Comparison of ENCODE assay signal across 8 cellular contexts in genomic region chr1:55211456-55211855, GRCh38. TPM values are rescaled to one million over a fixed set of nuclear protein-coding genes. Genes with fewer than 3 reads are reported as not detected.
DNase-seq lines count a peak whose midpoint lies in the region; ATAC-seq, FAIRE-seq and TF ChIP-seq lines count a peak whose summit lies in the region.

No MANE protein-coding gene starts in this region.

- H3K4me2 ChIP-seq in OCI-LY3 (ENCODE audit: low read length): peak overlapping the region; percentile 93

- H3K9me3 ChIP-seq in OCI-LY3 (ENCODE audit: insufficient read depth, low read length): no peaks in the 10 kb centered on the region

- no peaks in the 10 kb centered on the region for H3K9me3 Mint-ChIP-seq in activated T-cell treated with anti-CD3 and anti-CD28 coated beads, Interleukin-2, amount 50 U/mL, for 4 hours
- no peaks in the 10 kb centered on the region for H3K9me3 Mint-ChIP-seq in stimulated activated naive B cell treated with anti-CD40 and anti-IgM and Interleukin-4, amounts not matched to agents 10 μg/mL and 1 μg/mL and 100 μg/mL, for 72 hours

- no peak for DNase-seq in activated T-cell treated with anti-CD3 and anti-CD28 coated beads, Interleukin-2, amount 50 U/mL, for 4 hours
- no peak for DNase-seq in activated T-cell treated with anti-CD3 and anti-CD28 coated beads, Interleukin-2, amount 50 U/mL, for 1 hour
- DNase-seq in fibroblast of peridontal ligament (ENCODE audit: extremely low read depth): peak; percentile 38
- no peak for DNase-seq in stimulated activated naive B cell treated with anti-CD40 and anti-IgM and Interleukin-4, amounts not matched to agents 10 μg/mL and 1 μg/mL and 100 μg/mL, for 72 hours
- DNase-seq in NCI-H510A (lab: John Stamatoyannopoulos, UW): no peak
- DNase-seq in RCC 7860 (ENCODE audit: low spot score): no peak
- DNase-seq in GM03348 (ENCODE audit: low spot score): no peak

- H2AFZ ChIP-seq in OCI-LY3 (ENCODE audit: low read depth, low read length): no peak overlapping the region

- peaks cover 43% of the 10 kb centered on the region for H3K4me1 ChIP-seq in OCI-LY3 (ENCODE audit: low read length)

- H3K79me2 ChIP-seq in OCI-LY3 (ENCODE audit: low read length): peaks cover 94% of the 10 kb centered on the region

- peaks cover 34% of the 10 kb centered on the region for H4K20me1 ChIP-seq in OCI-LY3 (ENCODE audit: insufficient read depth, low read length)

- H3K27ac Mint-ChIP-seq in stimulated activated naive B cell treated with anti-CD40 and anti-IgM and Interleukin-4, amounts not matched to agents 10 μg/mL and 1 μg/mL and 100 μg/mL, for 72 hours: no peak overlapping the region

- no peaks in the 10 kb centered on the region for H3K27me3 Mint-ChIP-seq in activated T-cell treated with anti-CD3 and anti-CD28 coated beads, Interleukin-2, amount 50 U/mL, for 4 hours (ENCODE audit: low read depth)
- no peaks in the 10 kb centered on the region for H3K27me3 Mint-ChIP-seq in stimulated activated naive B cell treated with anti-CD40 and anti-IgM and Interleukin-4, amounts not matched to agents 10 μg/mL and 1 μg/mL and 100 μg/mL, for 72 hours

- FAIRE-seq in RCC 7860 (lab: Jason Lieb, UNC): no peak

- peaks cover 75% of the 10 kb centered on the region for H3K4me1 Mint-ChIP-seq in activated T-cell treated with anti-CD3 and anti-CD28 coated beads, Interleukin-2, amount 50 U/mL, for 4 hours (ENCODE audit: low read depth)
- peaks cover 41 to 59% of the 10 kb centered on the region in 2 donors for H3K4me1 Mint-ChIP-seq in stimulated activated naive B cell treated with anti-CD40 and anti-IgM and Interleukin-4, amounts not matched to agents 10 μg/mL and 1 μg/mL and 100 μg/mL, for 72 hours

- peak overlapping the region; percentile 68 for H3K4me3 Mint-ChIP-seq in activated T-cell treated with anti-CD3 and anti-CD28 coated beads, Interleukin-2, amount 50 U/mL, for 4 hours
- H3K4me3 Mint-ChIP-seq in stimulated activated naive B cell treated with anti-CD40 and anti-IgM and Interleukin-4, amounts not matched to agents 10 μg/mL and 1 μg/mL and 100 μg/mL, for 72 hours: peak overlapping the region; percentile 63 to 70

- no peaks in the 10 kb centered on the region for H3K36me3 ChIP-seq in OCI-LY3 (replicated peaks; ENCODE audit: low read depth, low read length)

- ATAC-seq in activated T-cell treated with anti-CD3 and anti-CD28 coated beads, Interleukin-2, amount 50 U/mL, for 4 hours: no peak
- no peak for ATAC-seq in stimulated activated naive B cell treated with anti-CD40 and anti-IgM and Interleukin-4, amounts not matched to agents 10 μg/mL and 1 μg/mL and 100 μg/mL, for 72 hours (replicated peaks)

- no peaks in the 10 kb centered on the region for H3K27me3 ChIP-seq in OCI-LY3 (ENCODE audit: low read depth, low read length)

- H3K9ac ChIP-seq in OCI-LY3 (ENCODE audit: low read length): peak overlapping the region; percentile 96; the same call in 1 of the 2 replicates

- no peak for TF ChIP-seq CTCF in OCI-LY3 (IDR thresholded peaks at IDR 0.05; ENCODE audit: low read depth, low read length)

- H3K27ac ChIP-seq in OCI-LY3 (ENCODE audit: low read length): no peak overlapping the region

- peak overlapping the region; percentile 99 for H3K4me3 ChIP-seq in OCI-LY3 (ENCODE audit: low read length)

- peaks cover 10% of the 10 kb centered on the region for H3K36me3 Mint-ChIP-seq in activated T-cell treated with anti-CD3 and anti-CD28 coated beads, Interleukin-2, amount 50 U/mL, for 4 hours (ENCODE audit: insufficient read depth)
- peaks cover 24 to 48% of the 10 kb centered on the region in 2 donors for H3K36me3 Mint-ChIP-seq in stimulated activated naive B cell treated with anti-CD40 and anti-IgM and Interleukin-4, amounts not matched to agents 10 μg/mL and 1 μg/mL and 100 μg/mL, for 72 hours

RNA-seq across cellular contexts. Expression of gene USP24, which starts 3.7 kb away (rescaled TPM):
- total RNA-seq in activated T-cell treated with anti-CD3 and anti-CD28 coated beads, Interleukin-2, amount 50 U/mL, for 4 hours: 10 to 100 TPM; 42.1 to 44.0 (median 43.9) TPM
